In the genomic region with DNA sequence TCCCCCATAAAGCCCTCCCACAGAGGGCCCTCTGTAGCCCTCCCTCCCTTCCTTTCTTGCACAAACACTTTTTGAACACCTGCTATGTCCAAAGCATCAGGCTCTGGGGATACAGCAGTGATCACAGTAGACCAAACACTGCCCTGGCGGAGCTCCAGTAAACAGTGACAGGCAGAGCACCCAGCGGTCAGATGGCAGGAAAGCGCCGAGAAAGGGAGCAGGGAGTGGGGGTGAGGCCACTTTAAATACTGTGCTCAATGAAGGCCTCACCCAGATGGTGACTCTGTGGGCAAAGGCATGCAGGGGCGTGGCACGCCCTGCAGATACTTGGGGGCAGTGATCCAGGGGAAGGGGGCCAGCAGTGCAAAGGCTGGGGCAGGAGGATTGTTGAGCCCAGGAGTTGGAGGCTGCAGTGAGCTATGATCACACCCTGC, we compare ENCODE assay signal across 9 cellular contexts. TPM values are rescaled to one million over a fixed set of nuclear protein-coding genes. Genes with fewer than 3 reads are reported as not detected.
DNase-seq lines count a peak whose midpoint lies in the region; ATAC-seq and TF ChIP-seq lines count a peak whose summit lies in the region.
"Had no signal": no experiment of that assay in that cellular context is flagged by ENCODE, and none has a peak within 500 bp of the region (broad histone marks: within the 10 kb centered on the region; RNA-seq: fewer than 3 reads in every experiment).

No MANE protein-coding gene starts in this region.

- no TSS peak for BruUV-seq in PC-3 (replicated peaks; lab: Mats Ljungman, UMichigan)

- ATAC-seq in PC-3 (peak; percentile 88), HG02678 (IDR thresholded peaks at IDR 0.05; ENCODE audit: unreplicated experiment) (no peak), HG03342 (IDR thresholded peaks at IDR 0.05; ENCODE audit: unreplicated experiment) (no peak), HG03469 (IDR thresholded peaks at IDR 0.05; ENCODE audit: unreplicated experiment) (no peak)
- ATAC-seq: Panc1 had no signal

- in situ Hi-C loops in KBM-7 (cut with MboI; ENCODE audit: low pct_unique_long_range_greater_than_20kb, low sequenced_read_pairs), result no loop called here

- peaks cover 5% of the 10 kb centered on the region; the same call in 1 of the 2 replicates for H3K9me3 ChIP-seq in PC-3 (ENCODE audit: low read length)

- no peak for TF ChIP-seq CTCF in PC-3 (conservative IDR thresholded peaks at IDR 0.05; ENCODE audit: low read depth, low read length)

- intact Hi-C loops in PC-3 (cut with micrococcal nuclease), result no loop called here

- peaks cover 50% of the 10 kb centered on the region for H3K4me1 ChIP-seq in PC-3 (ENCODE audit: insufficient read depth, low read length)

- CTCF ChIA-PET in PC-3 (lab: Charles Lee), result interaction anchor here (0.6 to 1.6 kb wide), 5 partner anchors 36 to 128 kb away, joined by 3 to 8 read pairs (median 3); no protein-coding TSS in a partner anchor

- H2AFZ ChIP-seq in PC-3 (ENCODE audit: low read length), result peak overlapping the region; percentile 49

- H3K9me2 ChIP-seq in PC-3 (replicated peaks; ENCODE audit: low read length), result no peaks in the 10 kb centered on the region

- no peaks in the 10 kb centered on the region for H3F3A ChIP-seq in PC-3 (ENCODE audit: low read length, unreplicated experiment)

- no peaks in the 10 kb centered on the region for H3K36me3 ChIP-seq in PC-3 (ENCODE audit: low read depth, low read length)

- no peaks in the 10 kb centered on the region for H3K79me2 ChIP-seq in PC-3 (ENCODE audit: low read length)

- no peak overlapping the region for H3K9ac ChIP-seq in PC-3 (ENCODE audit: low read length)

- peak overlapping the region; percentile 18; the same call in 1 of the 2 replicates for H3K4me3 ChIP-seq in PC-3 (ENCODE audit: low read length)

- no peaks in the 10 kb centered on the region for H3K27me3 ChIP-seq in PC-3 (ENCODE audit: low read length)

- H3K27ac ChIP-seq in PC-3 (ENCODE audit: low read length), result peak overlapping the region; percentile 17; the same call in 1 of the 2 replicates

- POLR2A ChIA-PET in PC-3 (lab: Charles Lee; ENCODE audit: unreplicated experiment), result interaction anchor here (0.5 kb wide), 1 partner anchor 914 kb away, joined by 3 read pairs; a partner anchor contains a TSS

- peak overlapping the region; percentile 69 for H3K4me2 ChIP-seq in PC-3 (ENCODE audit: low read length)

- H4K20me1 ChIP-seq in PC-3 (ENCODE audit: low read length), result no peaks in the 10 kb centered on the region

- DNase-seq in A172 (ENCODE audit: low spot score), result peak; percentile 61
- peak; percentile 28 for DNase-seq in EL
- peak; percentile 92 for DNase-seq in PC-3
- DNase-seq in islet precursor cell, result peak; percentile 57
- no peak for DNase-seq in KBM-7

RNA-seq across cellular contexts. Expression of a gene that starts 7.6 kb away (rescaled TPM):
- 0.31 and 0.76 TPM in 2 replicates for total RNA-seq in A172 (2014; rRNA removed; shearing (Covaris generic))
- total RNA-seq in PC-3 (2014; rRNA removed), result 0.77 and 1.2 TPM in 2 replicates

RNA-seq across cellular contexts. Expression of a gene that starts 14.7 kb away (rescaled TPM):
- total RNA-seq in A172 (2014; rRNA removed; shearing (Covaris generic)), result 0.17 and 0.22 TPM in 2 replicates
- total RNA-seq in PC-3 (2014; rRNA removed), result not detected in 2 replicates

RNA-seq across cellular contexts. Expression of a gene that starts 33.0 kb away (rescaled TPM):
- total RNA-seq in A172 (2014; rRNA removed; shearing (Covaris generic)), result 0.02 TPM in 1 of 2 replicates, not detected in the other
- 0.06 TPM in 1 of 2 replicates, not detected in the other for total RNA-seq in PC-3 (2014; rRNA removed)
